ENCODE assay signal across 17 cellular contexts in genomic region chr7:3003936-3004335, GRCh38. TPM values are rescaled to one million over a fixed set of nuclear protein-coding genes. Genes with fewer than 3 reads are reported as not detected.
DNase-seq lines count a peak whose midpoint lies in the region; ATAC-seq, FAIRE-seq and TF ChIP-seq lines count a peak whose summit lies in the region.
"Had no signal": no experiment of that assay in that cellular context is flagged by ENCODE, and none has a peak within 500 bp of the region (broad histone marks: within the 10 kb centered on the region; RNA-seq: fewer than 3 reads in every experiment).

No MANE protein-coding gene starts in this region.

- H3K36me3 Mint-ChIP-seq in activated naive CD8-positive, alpha-beta T cell treated with anti-CD3 and anti-CD28 coated beads for 36 hours = peaks cover 60% of the 10 kb centered on the region
- H3K36me3 Mint-ChIP-seq in Calu3 (ENCODE audit: insufficient read depth, unreplicated experiment) = no peaks in the 10 kb centered on the region
- H3K36me3 Mint-ChIP-seq: CD14-positive monocyte had no signal

- intact Hi-C loops in cardiac septum (cut with DNase I) = no loop called here
- intact Hi-C loops in heart left ventricle (cut with DNase I) = no loop called here
- intact Hi-C loops in kidney (cut with DNase I) = no loop called here
- intact Hi-C loops in upper lobe of right lung (cut with DNase I) = no loop called here
- intact Hi-C loops in transverse colon (cut with DNase I; ENCODE audit: low total_unique reads) = no loop called here
- intact Hi-C loops in Calu3 (cut with micrococcal nuclease; ENCODE audit: unreplicated experiment) = no loop called here

- H3K9me3 ChIP-seq in heart left ventricle = no peaks in the 10 kb centered on the region
- no peaks in the 10 kb centered on the region for H3K9me3 ChIP-seq in kidney (ENCODE audit: control insufficient read depth in 1 of 2, low read length in 2 of 2)
- no peaks in the 10 kb centered on the region for H3K9me3 ChIP-seq in upper lobe of right lung
- H3K9me3 ChIP-seq in transverse colon = no peaks in the 10 kb centered on the region

- no peak for TF ChIP-seq CTCF in heart left ventricle (IDR thresholded peaks at IDR 0.05)
- TF ChIP-seq CTCF in kidney (IDR thresholded peaks at IDR 0.05; ENCODE audit: borderline replicate concordance, extremely low read depth, insufficient read depth) = no peak
- TF ChIP-seq CTCF in upper lobe of right lung (IDR thresholded peaks at IDR 0.05) = no peak
- no peak for TF ChIP-seq CTCF in transverse colon (IDR thresholded peaks at IDR 0.05)
- no peak for TF ChIP-seq CTCF in Calu3 (IDR thresholded peaks at IDR 0.05; ENCODE audit: unreplicated experiment)

- no peak overlapping the region for H3K4me3 Mint-ChIP-seq in activated naive CD8-positive, alpha-beta T cell treated with anti-CD3 and anti-CD28 coated beads for 36 hours
- no peak overlapping the region for H3K4me3 Mint-ChIP-seq in Calu3 (ENCODE audit: low read depth, unreplicated experiment)
- H3K4me3 Mint-ChIP-seq: CD14-positive monocyte had no signal

- no peak for TF ChIP-seq POLR2A in heart left ventricle (IDR thresholded peaks at IDR 0.05)
- TF ChIP-seq POLR2A in transverse colon (IDR thresholded peaks at IDR 0.05) = no peak

- H3K36me3 ChIP-seq in heart left ventricle (no peaks in the 10 kb centered on the region), kidney (ENCODE audit: control insufficient read depth in 1 of 2, insufficient read depth in 2 of 2, low read length in 2 of 2) (no peaks in the 10 kb centered on the region), upper lobe of right lung (no peaks in the 10 kb centered on the region), transverse colon (no peaks in the 10 kb centered on the region)

- CTCF ChIA-PET in Calu3 (lab: Charles Lee) = interaction anchor here (0.5 kb wide), 1 partner anchor 117 kb away, joined by 3 read pairs; no protein-coding TSS in a partner anchor

- H3K9me3 Mint-ChIP-seq in activated naive CD8-positive, alpha-beta T cell treated with anti-CD3 and anti-CD28 coated beads for 36 hours = peaks cover 1% of the 10 kb centered on the region
- H3K9me3 Mint-ChIP-seq in Calu3 (ENCODE audit: low read depth, unreplicated experiment) = no peaks in the 10 kb centered on the region

- H3K4me1 Mint-ChIP-seq in activated naive CD8-positive, alpha-beta T cell treated with anti-CD3 and anti-CD28 coated beads for 36 hours = peaks cover 38% of the 10 kb centered on the region
- peaks cover 11% of the 10 kb centered on the region for H3K4me1 Mint-ChIP-seq in Calu3 (ENCODE audit: low read depth, unreplicated experiment)
- H3K4me1 Mint-ChIP-seq: CD14-positive monocyte had no signal

- no peak overlapping the region for H3K9ac ChIP-seq in kidney (ENCODE audit: low read length in 2 of 2)

- 80 to 92% (median 84%) methylated on average over 13 of the region's 13 CpGs for WGBS in heart left ventricle, 4 donors
- WGBS in transverse colon (ENCODE audit: low coverage in 1 of 2), 2 donors = 94 to 95% methylated on average over 3 to 13 of the region's 13 CpGs

- ATAC-seq in heart left ventricle = no peak
- no peak for ATAC-seq in upper lobe of right lung

- peaks cover 0 to 6% (median 0%) of the 10 kb centered on the region in 9 donors for H3K27me3 ChIP-seq in heart left ventricle
- H3K27me3 ChIP-seq in upper lobe of right lung = no peaks in the 10 kb centered on the region
- H3K27me3 ChIP-seq in transverse colon = peaks cover 5% of the 10 kb centered on the region

- in situ Hi-C loops in transverse colon (cut with MboI; ENCODE audit: low pct_ligation_motif_present in 1 of 4, low pct_unique_long_range_greater_than_20kb in 1 of 4, low sequenced_read_pairs in 3 of 4) = no loop called here

- H3K4me1 ChIP-seq in heart left ventricle (no peaks in the 10 kb centered on the region), kidney (ENCODE audit: control insufficient read depth in 1 of 2, insufficient read depth in 1 of 2, low read depth in 1 of 2, low read length in 2 of 2) (no peaks in the 10 kb centered on the region), upper lobe of right lung (no peaks in the 10 kb centered on the region), transverse colon (peaks cover 0 to 2% (median 1%) of the 10 kb centered on the region in 4 donors)

- BruUV-seq in Calu3 (replicated peaks; lab: Mats Ljungman, UMichigan) = no TSS peak

- peak; percentile 51 for DNase-seq in cardiac septum (ENCODE audit: low spot score)
- no peak for DNase-seq in heart left ventricle
- DNase-seq in activated naive CD8-positive, alpha-beta T cell treated with anti-CD3 and anti-CD28 coated beads for 36 hours = no peak
- DNase-seq in kidney = peak; percentile 25
- DNase-seq in upper lobe of right lung = peak; percentile 51
- no peak for DNase-seq in transverse colon
- no peak for DNase-seq in Calu3
- DNase-seq: AML-193; DMS79; NCI-H1417; NCI-H1930; NCI-H446; NK-92 treated with Interleukin-12 subunit alpha and Interleukin-12 subunit beta, amount 100 ng/mL, for 24 hours; SHP77 had no signal

- peak overlapping the region; percentile 57 for H3K27ac Mint-ChIP-seq in activated naive CD8-positive, alpha-beta T cell treated with anti-CD3 and anti-CD28 coated beads for 36 hours
- no peak overlapping the region for H3K27ac Mint-ChIP-seq in Calu3 (ENCODE audit: unreplicated experiment)

- no peak for FAIRE-seq in kidney (lab: Jason Lieb, UNC)
- FAIRE-seq: D721Med, GM19239 had no signal

- H3K4me3 ChIP-seq in heart left ventricle (no peak overlapping the region), kidney (ENCODE audit: low read length in 2 of 2) (no peak overlapping the region), upper lobe of right lung (no peak overlapping the region), transverse colon (no peak overlapping the region)

- H3K27ac ChIP-seq in heart left ventricle = no peak overlapping the region
- no peak overlapping the region for H3K27ac ChIP-seq in kidney (ENCODE audit: low read depth in 2 of 2, low read length in 2 of 2)
- H3K27ac ChIP-seq in upper lobe of right lung = no peak overlapping the region
- no peak overlapping the region for H3K27ac ChIP-seq in transverse colon

- H3K27me3 Mint-ChIP-seq in activated naive CD8-positive, alpha-beta T cell treated with anti-CD3 and anti-CD28 coated beads for 36 hours = no peaks in the 10 kb centered on the region
- H3K27me3 Mint-ChIP-seq in Calu3 (ENCODE audit: unreplicated experiment) = no peaks in the 10 kb centered on the region

- no peak for TF ChIP-seq EP300 in transverse colon (IDR thresholded peaks at IDR 0.05; ENCODE audit: low read depth)

RNA-seq across cellular contexts. Expression of gene CARD11, which starts 39.7 kb away (rescaled TPM):
- 0.32 TPM for total RNA-seq in cardiac septum
- 1 to 10 TPM in 2 of 9 donors, under 1 TPM in 5, not detected in 2; 0.15 to 3.2 (median 0.87) TPM for total RNA-seq in heart left ventricle
- under 1 TPM; 0.15 to 0.32 TPM for polyA plus RNA-seq in heart left ventricle
- total RNA-seq in activated naive CD8-positive, alpha-beta T cell treated with anti-CD3 and anti-CD28 coated beads for 36 hours = 100 to 1,000 TPM; 108 to 111 TPM
- total RNA-seq in kidney = 9.6 TPM
- polyA plus RNA-seq in kidney (ENCODE audit: insufficient read depth, low read depth, low replicate concordance) = 0.22 TPM
- total RNA-seq in upper lobe of right lung = 5.8 TPM
- total RNA-seq in transverse colon = 10 to 100 TPM in 1 of 4 donors, 1 to 10 TPM in 2, under 1 TPM in 1; 0.96 to 47.5 (median 6.6) TPM
- 79.2 and 87.2 TPM in 2 replicates for total RNA-seq in Calu3 (2022)

Comparison
In these comparisons a context has a peak if more than half of its experiments do, and no peak if none do; other contexts are left out.
1. DNase-seq: peak in cardiac septum (single experiment), kidney (single experiment) and upper lobe of right lung (single experiment); none in heart left ventricle (0 of 5), activated naive CD8-positive, alpha-beta T cell treated with anti-CD3 and anti-CD28 coated beads for 36 hours (single experiment), transverse colon (single experiment) and Calu3 (single experiment).